21 cellular contexts compared by ENCODE assay signal in genomic region chr1:205741681-205742080, GRCh38. TPM values are rescaled to one million over a fixed set of nuclear protein-coding genes. Genes with fewer than 3 reads are reported as not detected.
DNase-seq lines count a peak whose midpoint lies in the region; ATAC-seq and TF ChIP-seq lines count a peak whose summit lies in the region.
"Had no signal": no experiment of that assay in that cellular context is flagged by ENCODE, and none has a peak within 500 bp of the region (broad histone marks: within the 10 kb centered on the region; RNA-seq: fewer than 3 reads in every experiment).

No MANE protein-coding gene starts in this region.

- no peaks in the 10 kb centered on the region for H3K27me3 Mint-ChIP-seq in MCF 10A (ENCODE audit: insufficient read depth, unreplicated experiment)
- no peaks in the 10 kb centered on the region for H3K27me3 Mint-ChIP-seq in WTC11 (ENCODE audit: low read depth)
- H3K27me3 Mint-ChIP-seq: activated naive CD8-positive, alpha-beta T cell treated with anti-CD3 and anti-CD28 coated beads, Interleukin-2, amount 10 ng/mL, durations not matched to agents 7 days and 5 days had no signal

- H2AFZ ChIP-seq in trophoblast cell (ENCODE audit: insufficient read depth, low read length, poor library complexity), result no peak overlapping the region

- no peaks in the 10 kb centered on the region for H3K9me3 ChIP-seq in breast epithelium
- H3K9me3 ChIP-seq in trophoblast cell (ENCODE audit: insufficient read depth, low read depth, low read length), result no peaks in the 10 kb centered on the region
- H3K9me3 ChIP-seq: BLaER1 treated with 17β-estradiol and CSF1 and Interleukin-3, amounts not matched to agents 10 nM and 100 nM; MG63; ovary had no signal

- no peaks in the 10 kb centered on the region for H3K36me3 ChIP-seq in breast epithelium
- peaks cover 8 to 13% of the 10 kb centered on the region in 2 experiments for H3K36me3 ChIP-seq in trophoblast cell (ENCODE audit: control insufficient read depth in 1 of 2, insufficient read depth in 2 of 2, low read length in 2 of 2)
- H3K36me3 ChIP-seq: ovary had no signal

- no TSS peak for BruUV-seq in MCF 10A (replicated peaks; lab: Mats Ljungman, UMichigan)

- no CpG with 5 or more reads among the region's 1 CpG for WGBS in trophoblast cell (ENCODE audit: extremely low coverage, insufficient coverage, insufficient read length)

- peaks cover 16% of the 10 kb centered on the region for H3K79me2 ChIP-seq in trophoblast cell (ENCODE audit: control insufficient read depth, insufficient read depth, low read length, poor library complexity)

- H3K23ac ChIP-seq in trophoblast cell (ENCODE audit: low read length), result no peak overlapping the region

- no peak overlapping the region for H2AK5ac ChIP-seq in trophoblast cell (ENCODE audit: low read length)

- H2BK120ac ChIP-seq in trophoblast cell (ENCODE audit: insufficient read depth, low read length, poor library complexity), result no peak overlapping the region

- peak overlapping the region; percentile 30 for H3K27ac Mint-ChIP-seq in MCF 10A (ENCODE audit: low read depth, unreplicated experiment)
- peak overlapping the region; percentile 90 for H3K27ac Mint-ChIP-seq in WTC11
- H3K27ac Mint-ChIP-seq: activated naive CD8-positive, alpha-beta T cell treated with anti-CD3 and anti-CD28 coated beads, Interleukin-2, amount 10 ng/mL, durations not matched to agents 7 days and 5 days had no signal

- ATAC-seq in WTC11, result no peak
- no peak for ATAC-seq in HG03095 (IDR thresholded peaks at IDR 0.05; ENCODE audit: unreplicated experiment)
- ATAC-seq: left colon, PC-3 had no signal

- no peak overlapping the region for H4K12ac ChIP-seq in trophoblast cell (ENCODE audit: low read depth, low read length)

- no peak overlapping the region for H3K4me2 ChIP-seq in trophoblast cell (ENCODE audit: low read length)

- H3K9ac ChIP-seq in trophoblast cell (ENCODE audit: low read length), result no peak overlapping the region
- H3K9ac ChIP-seq: BLaER1 treated with 17β-estradiol and CSF1 and Interleukin-3, amounts not matched to agents 10 nM and 100 nM had no signal

- H3K27ac ChIP-seq in breast epithelium (no peak overlapping the region), trophoblast cell (ENCODE audit: low read depth, low read length) (no peak overlapping the region), coronary artery (no peak overlapping the region)
- H3K27ac ChIP-seq: BLaER1 treated with 17β-estradiol and CSF1 and Interleukin-3, amounts not matched to agents 10 nM and 100 nM; ovary had no signal

- TF ChIP-seq CTCF in MCF 10A (IDR thresholded peaks at IDR 0.05; ENCODE audit: unreplicated experiment), result no peak
- TF ChIP-seq CTCF in breast epithelium (IDR thresholded peaks at IDR 0.05), result no peak
- TF ChIP-seq CTCF in WTC11 (IDR thresholded peaks at IDR 0.05), result no peak
- TF ChIP-seq CTCF in coronary artery (IDR thresholded peaks at IDR 0.05), result no peak

- no peaks in the 10 kb centered on the region for H3K27me3 ChIP-seq in breast epithelium
- H3K27me3 ChIP-seq in trophoblast cell (ENCODE audit: insufficient read depth, low read length), result no peaks in the 10 kb centered on the region
- H3K27me3 ChIP-seq: BLaER1 treated with 17β-estradiol and CSF1 and Interleukin-3, amounts not matched to agents 10 nM and 100 nM; MG63; ovary had no signal

- CTCF ChIA-PET in MCF 10A (lab: Yijun Ruan, JAX) (interaction anchor here (0.6 to 2.6 kb wide), 5 partner anchors 30 to 1865 kb away, joined by 3 to 19 read pairs (median 4); no protein-coding TSS in a partner anchor), HEK293T (lab: Yijun Ruan, JAX) (interaction anchor here (1.4 kb wide), 1 partner anchor 84 kb away, joined by 4 read pairs; no protein-coding TSS in a partner anchor), WTC11 (lab: Charles Lee) (interaction anchor here (1.4 kb wide), 1 partner anchor 153 kb away, joined by 4 read pairs; no protein-coding TSS in a partner anchor)

- no peaks in the 10 kb centered on the region for H3K79me1 ChIP-seq in trophoblast cell (ENCODE audit: low read length)

- H3K9me3 Mint-ChIP-seq in MCF 10A (ENCODE audit: unreplicated experiment), result no peaks in the 10 kb centered on the region
- no peaks in the 10 kb centered on the region for H3K9me3 Mint-ChIP-seq in WTC11
- H3K9me3 Mint-ChIP-seq: activated naive CD8-positive, alpha-beta T cell treated with anti-CD3 and anti-CD28 coated beads, Interleukin-2, amount 10 ng/mL, durations not matched to agents 7 days and 5 days had no signal

- H3K4ac ChIP-seq in trophoblast cell (ENCODE audit: low read depth, low read length), result peak overlapping the region; percentile 89

- H3K36me3 Mint-ChIP-seq in MCF 10A (ENCODE audit: insufficient read depth, unreplicated experiment) (peaks cover 75% of the 10 kb centered on the region), WTC11 (peaks cover 8% of the 10 kb centered on the region)

- H2BK5ac ChIP-seq in trophoblast cell (ENCODE audit: low read depth, low read length, poor library complexity), result no peak overlapping the region

- no peaks in the 10 kb centered on the region for H3K4me1 ChIP-seq in breast epithelium
- no peaks in the 10 kb centered on the region for H3K4me1 ChIP-seq in trophoblast cell (ENCODE audit: control insufficient read depth in 1 of 2, insufficient read depth in 2 of 2, low read length in 2 of 2)

- H3K14ac ChIP-seq in trophoblast cell (ENCODE audit: low read length), result no peak overlapping the region

- no peak overlapping the region for H2BK12ac ChIP-seq in trophoblast cell (ENCODE audit: low read length)

- H3K4me3 Mint-ChIP-seq in MCF 10A (ENCODE audit: unreplicated experiment) (no peak overlapping the region), WTC11 (no peak overlapping the region)
- H3K4me3 Mint-ChIP-seq: activated naive CD8-positive, alpha-beta T cell treated with anti-CD3 and anti-CD28 coated beads, Interleukin-2, amount 10 ng/mL, durations not matched to agents 7 days and 5 days had no signal

- no peak overlapping the region for H4K91ac ChIP-seq in trophoblast cell (ENCODE audit: low read depth, low read length)

- H3K4me3 ChIP-seq in breast epithelium (no peak overlapping the region), trophoblast cell (ENCODE audit: low read depth, low read length) (no peak overlapping the region), coronary artery (no peak overlapping the region)
- H3K4me3 ChIP-seq: BLaER1 treated with 17β-estradiol and CSF1 and Interleukin-3, amounts not matched to agents 10 nM and 100 nM; MG63; ovary had no signal

- TF ChIP-seq POLR2A in breast epithelium (IDR thresholded peaks at IDR 0.05), result no peak

- H3K4me1 Mint-ChIP-seq in MCF 10A (ENCODE audit: insufficient read depth, unreplicated experiment) (peaks cover 31% of the 10 kb centered on the region), WTC11 (peaks cover 62% of the 10 kb centered on the region)

- intact Hi-C loops in MCF 10A (cut with micrococcal nuclease) (no loop called here), breast epithelium (cut with DNase I; ENCODE audit: low total_unique reads) (no loop called here)

- DNase-seq in MCF 10A (ENCODE audit: unreplicated experiment), result no peak
- DNase-seq in breast epithelium (ENCODE audit: low spot score in 2 of 2), result no peak
- no peak for DNase-seq in HEK293T (ENCODE audit: extremely low spot score)
- no peak for DNase-seq in WTC11 (ENCODE audit: low spot score)
- no peak for DNase-seq in trophoblast cell
- DNase-seq in coronary artery (ENCODE audit: low spot score), result no peak
- DNase-seq in SKM-1 treated with dmso at 0.1 percent for 144 hours (lab: John Stamatoyannopoulos, UW; ENCODE audit: unreplicated experiment), result no peak
- DNase-seq: activated CD4-positive, alpha-beta T cell treated with anti-CD3 and anti-CD28 coated beads for 4 hours; activated naive CD8-positive, alpha-beta T cell treated with anti-CD3 and anti-CD28 coated beads, Interleukin-2, amount 10 ng/mL, durations not matched to agents 7 days and 5 days; effector CD4-positive, alpha-beta T cell; head of caudate nucleus; IMR-90; left colon; mesendoderm; MG63; NCI-H2081; ovary; PC-3; SHP77 had no signal

- POLR2A ChIA-PET in MCF 10A (lab: Yijun Ruan, JAX) (interaction anchor here (0.6 to 12.8 kb wide), 5 partner anchors 15 to 1225 kb away, joined by 3 to 220 read pairs (median 4); partner anchors contain the start of gene RAB29), HEK293T (lab: Yijun Ruan, JAX) (no interaction called here), WTC11 (lab: Charles Lee) (no interaction called here)

- no peak overlapping the region for H4K8ac ChIP-seq in trophoblast cell (ENCODE audit: low read depth, low read length)

- no peak overlapping the region for H3K18ac ChIP-seq in trophoblast cell (ENCODE audit: low read length)

TF ChIP-seq in HEK293T, 16 proteins besides CTCF, POLR2A, EP300 and RAD21 (continues in another document):
- TF ChIP-seq TARDBP (IDR thresholded peaks at IDR 0.05), result no peak
- no peak for TF ChIP-seq L3MBTL2 (conservative IDR thresholded peaks at IDR 0.05)
- no peak for TF ChIP-seq SUZ12 (IDR thresholded peaks at IDR 0.05)
- TF ChIP-seq PKNOX1 (IDR thresholded peaks at IDR 0.05), result peak; percentile 65; the same call in 1 of the 2 replicates

TF ChIP-seq in WTC11, 78 proteins besides CTCF, POLR2A, EP300 and RAD21:
- TF ChIP-seq, protein P1, sequence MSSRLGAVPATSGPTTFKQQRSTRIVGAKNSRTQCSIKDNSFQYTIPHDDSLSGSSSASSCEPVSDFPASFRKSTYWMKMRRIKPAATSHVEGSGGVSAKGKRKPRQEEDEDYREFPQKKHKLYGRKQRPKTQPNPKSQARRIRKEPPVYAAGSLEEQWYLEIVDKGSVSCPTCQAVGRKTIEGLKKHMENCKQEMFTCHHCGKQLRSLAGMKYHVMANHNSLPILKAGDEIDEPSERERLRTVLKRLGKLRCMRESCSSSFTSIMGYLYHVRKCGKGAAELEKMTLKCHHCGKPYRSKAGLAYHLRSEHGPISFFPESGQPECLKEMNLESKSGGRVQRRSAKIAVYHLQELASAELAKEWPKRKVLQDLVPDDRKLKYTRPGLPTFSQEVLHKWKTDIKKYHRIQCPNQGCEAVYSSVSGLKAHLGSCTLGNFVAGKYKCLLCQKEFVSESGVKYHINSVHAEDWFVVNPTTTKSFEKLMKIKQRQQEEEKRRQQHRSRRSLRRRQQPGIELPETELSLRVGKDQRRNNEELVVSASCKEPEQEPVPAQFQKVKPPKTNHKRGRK (CRISPR knock-in tag; IDR thresholded peaks at IDR 0.05; ENCODE audit: borderline replicate concordance), result no peak
- TF ChIP-seq, protein P2, sequence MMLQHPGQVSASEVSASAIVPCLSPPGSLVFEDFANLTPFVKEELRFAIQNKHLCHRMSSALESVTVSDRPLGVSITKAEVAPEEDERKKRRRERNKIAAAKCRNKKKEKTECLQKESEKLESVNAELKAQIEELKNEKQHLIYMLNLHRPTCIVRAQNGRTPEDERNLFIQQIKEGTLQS (CRISPR knock-in tag; conservative IDR thresholded peaks at IDR 0.05), result no peak
- TF ChIP-seq TP53 (CRISPR knock-in tag; IDR thresholded peaks at IDR 0.05), result no peak
TF ChIP-seq in WTC11: peak in this region for 0.

RNA-seq across cellular contexts. Expression of gene NUCKS1, which starts 8.3 kb away (rescaled TPM):
- 605 and 615 TPM in 2 replicates for total RNA-seq in MCF 10A (2022)
- 100 to 1,000 TPM in 1 of 3 donors, 10 to 100 TPM in 2; 80.6 to 188 (median 86.9) TPM for total RNA-seq in breast epithelium
- total RNA-seq in WTC11 (2021), result 401 to 414 TPM (median 403 TPM) in 3 replicates
- polyA plus RNA-seq in trophoblast cell (2013), result 151 and 162 TPM in 2 replicates

RNA-seq across cellular contexts. Expression of gene RAB29, which starts 33.6 kb away (rescaled TPM):
- 33.6 and 44.8 TPM in 2 replicates for total RNA-seq in MCF 10A (2022)
- total RNA-seq in breast epithelium, result 10 to 100 TPM; 22.4 to 30.3 (median 23.9) TPM
- 10.7 to 11.2 TPM (median 11.0 TPM) in 3 replicates for total RNA-seq in WTC11 (2021)
- polyA plus RNA-seq in trophoblast cell (2013), result 1.4 and 1.6 TPM in 2 replicates
